In genomic region chr19:5228932-5229777, GRCh38 we compare ENCODE assay signal across 11 cellular contexts.
DNase-seq lines count a peak whose midpoint lies in the region; ATAC-seq and TF ChIP-seq lines count a peak whose summit lies in the region.
"Had no signal": no experiment of that assay in that cellular context is flagged by ENCODE, and none has a peak within 500 bp of the region (broad histone marks: within the 10 kb centered on the region; RNA-seq: fewer than 3 reads in every experiment).

No MANE protein-coding gene starts in this region.

- H3K9me3 Mint-ChIP-seq in stimulated activated effector memory CD8-positive, alpha-beta T cell treated with anti-CD3 and anti-CD28 coated beads, Interleukin-12 subunit alpha, Interleukin-12 subunit beta, amount 100 ng/mL, for 72 hours = no peaks in the 10 kb centered on the region

- H3K4me1 Mint-ChIP-seq in stimulated activated effector memory CD8-positive, alpha-beta T cell treated with anti-CD3 and anti-CD28 coated beads, Interleukin-12 subunit alpha, Interleukin-12 subunit beta, amount 100 ng/mL, for 72 hours = peaks cover 13% of the 10 kb centered on the region

- H3K4me1 ChIP-seq in heart left ventricle = peaks cover 0 to 7% (median 0%) of the 10 kb centered on the region in 12 donors

- POLR2A ChIA-PET in RWPE1 (lab: Yijun Ruan, JAX; ENCODE audit: low non-redundant PET) = no interaction called here

- intact Hi-C loops in heart left ventricle (cut with DNase I) = no loop called here

- peaks cover 0 to 7% (median 0%) of the 10 kb centered on the region in 9 donors for H3K27me3 ChIP-seq in heart left ventricle

- TF ChIP-seq POLR2A in heart left ventricle (IDR thresholded peaks at IDR 0.05) = no peak

- TF ChIP-seq CTCF in RWPE1 (conservative IDR thresholded peaks at IDR 0.05; ENCODE audit: low read depth) (no peak), heart left ventricle (IDR thresholded peaks at IDR 0.05) (no peak), foreskin fibroblast (IDR thresholded peaks at IDR 0.05; ENCODE audit: low read depth, low read length) (no peak)

- ATAC-seq in heart left ventricle = peak in 3 of 4 donors; percentile 53 to 74 (median 55)
- ATAC-seq in stimulated activated effector memory CD8-positive, alpha-beta T cell treated with anti-CD3 and anti-CD28 coated beads, Interleukin-12 subunit alpha, Interleukin-12 subunit beta, amount 100 ng/mL, for 72 hours = no peak

- no peak overlapping the region for H3K27ac ChIP-seq in RWPE1
- no peak overlapping the region for H3K27ac ChIP-seq in heart left ventricle

- H3K36me3 ChIP-seq in heart left ventricle = peaks cover 0 to 13% (median 0%) of the 10 kb centered on the region in 9 donors

- no peaks in the 10 kb centered on the region for H3K36me3 Mint-ChIP-seq in stimulated activated effector memory CD8-positive, alpha-beta T cell treated with anti-CD3 and anti-CD28 coated beads, Interleukin-12 subunit alpha, Interleukin-12 subunit beta, amount 100 ng/mL, for 72 hours

- H3K4me3 ChIP-seq in heart left ventricle (peak overlapping the region in 7 of 12 donors; percentile 10 to 30 (median 24)), foreskin fibroblast (ENCODE audit: low read depth in 1 of 2, low read length in 2 of 2) (no peak overlapping the region)

- CTCF ChIA-PET in RWPE1 (lab: Yijun Ruan, JAX) = no interaction called here

- H3K9me3 ChIP-seq in heart left ventricle = peaks cover 0 to 3% (median 0%) of the 10 kb centered on the region in 12 donors

- H3K27ac Mint-ChIP-seq in stimulated activated effector memory CD8-positive, alpha-beta T cell treated with anti-CD3 and anti-CD28 coated beads, Interleukin-12 subunit alpha, Interleukin-12 subunit beta, amount 100 ng/mL, for 72 hours = no peak overlapping the region

- WGBS in heart left ventricle, 4 donors = 29 to 53% (median 42%) methylated on average over 48 to 72 of the region's 72 CpGs

- DNase-seq in NCI-H1105 treated with DMSO at 0.1 percent for 48 hours (lab: John Stamatoyannopoulos, UW) (peak; percentile 15), NCI-H1105 (lab: John Stamatoyannopoulos, UW) (no peak), RWPE1 (ENCODE audit: low spot score) (peak; percentile 35), heart left ventricle (no peak), amniotic stem cell (lab: John Stamatoyannopoulos, UW) (no peak), nucleus accumbens (lab: John Stamatoyannopoulos, UW) (no peak), foreskin fibroblast (no peak)
- DNase-seq in stimulated activated effector memory CD8-positive, alpha-beta T cell treated with anti-CD3 and anti-CD28 coated beads, Interleukin-12 subunit alpha, Interleukin-12 subunit beta, amount 100 ng/mL, for 72 hours (ENCODE audit: low spot score in 2 of 2) = no peak
- DNase-seq: activated CD4-positive, alpha-beta T cell treated with anti-CD3 and anti-CD28 coated beads for 4 hours; erythroblast; NCI-H187 treated with DMSO at 0.1 percent for 48 hours had no signal

- peak overlapping the region; percentile 34 for H3K4me3 Mint-ChIP-seq in stimulated activated effector memory CD8-positive, alpha-beta T cell treated with anti-CD3 and anti-CD28 coated beads, Interleukin-12 subunit alpha, Interleukin-12 subunit beta, amount 100 ng/mL, for 72 hours

Comparison
In these comparisons a context has a peak if more than half of its experiments do, and no peak if none do; other contexts are left out.
1. DNase-seq: peak in NCI-H1105 treated with DMSO at 0.1 percent for 48 hours (single experiment) and RWPE1 (single experiment); none in NCI-H1105 (single experiment), heart left ventricle (0 of 5), stimulated activated effector memory CD8-positive, alpha-beta T cell treated with anti-CD3 and anti-CD28 coated beads, Interleukin-12 subunit alpha, Interleukin-12 subunit beta, amount 100 ng/mL, for 72 hours (0 of 2), amniotic stem cell (single experiment), nucleus accumbens (0 of 56) and foreskin fibroblast (0 of 2).
2. H3K4me3 ChIP-seq: peak in heart left ventricle (7 of 12); none in foreskin fibroblast (0 of 2).